Comparison of ENCODE assay signal across 8 cellular contexts in the genomic region with DNA sequence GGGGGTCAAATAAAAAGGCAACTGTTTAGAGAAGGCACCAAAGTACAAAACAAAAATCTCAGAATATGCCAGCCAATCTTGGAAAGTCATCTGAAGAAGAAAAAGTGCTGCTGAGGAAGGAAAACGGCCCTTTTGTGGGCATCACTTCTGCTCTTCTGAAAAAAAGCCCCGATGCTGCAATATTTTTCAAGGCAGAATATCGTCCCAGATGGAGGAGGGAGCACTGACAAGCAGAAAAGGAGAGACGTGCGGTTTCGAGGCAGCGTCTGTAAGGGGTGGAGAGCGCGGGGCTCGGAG. TPM values are rescaled to one million over a fixed set of nuclear protein-coding genes. Genes with fewer than 3 reads are reported as not detected.
DNase-seq lines count a peak whose midpoint lies in the region; TF ChIP-seq lines count a peak whose summit lies in the region.

No MANE protein-coding gene starts in this region.

- H3K4me3 ChIP-seq in fibroblast of lung (replicated peaks in 1 of 4; ENCODE audit: control extremely low read depth in 1 of 4, insufficient read depth in 1 of 4, low read depth in 3 of 4, low read length in 4 of 4) (peak overlapping the region in 3 of 4 experiments; percentile 50 to 70 (median 58)), retinal pigment epithelial cell (ENCODE audit: low read length) (peak overlapping the region; percentile 64), PC-9 (no peak overlapping the region)

- CTCF ChIA-PET in activated CD4-positive, alpha-beta T cell treated with anti-CD3 and anti-CD28 coated beads, Interleukin-2, amount 10 ng/mL, durations not matched to agents 7 days and 5 days (lab: Charles Lee): no interaction called here
- CTCF ChIA-PET in PC-9 (lab: Charles Lee): no interaction called here

- DNase-seq in activated CD4-positive, alpha-beta T cell treated with anti-CD3 and anti-CD28 coated beads, Interleukin-2, amount 10 ng/mL, durations not matched to agents 7 days and 5 days: no peak
- DNase-seq in activated CD4-positive, alpha-beta T cell treated with anti-CD3 and anti-CD28 coated beads, Interleukin-2, amount 50 U/mL, for 48 hours: no peak
- peak; percentile 9 for DNase-seq in NAMALWA (ENCODE audit: low spot score)
- DNase-seq in fibroblast of lung (ENCODE audit: low read depth in 2 of 2): no peak
- no peak for DNase-seq in retinal pigment epithelial cell (ENCODE audit: low read depth)
- no peak for DNase-seq in SKM-1 (lab: John Stamatoyannopoulos, UW; ENCODE audit: unreplicated experiment)
- no peak for DNase-seq in T-helper 9 cell
- no peak for DNase-seq in PC-9

- no peaks in the 10 kb centered on the region for H4K20me1 ChIP-seq in fibroblast of lung (ENCODE audit: control insufficient read depth, extremely low read depth, insufficient read depth, low read length)
- H4K20me1 ChIP-seq in PC-9 (ENCODE audit: insufficient read depth): no peaks in the 10 kb centered on the region

- H3K27me3 Mint-ChIP-seq in activated CD4-positive, alpha-beta T cell treated with anti-CD3 and anti-CD28 coated beads, Interleukin-2, amount 10 ng/mL, durations not matched to agents 7 days and 5 days: peaks cover 61% of the 10 kb centered on the region

- H3K27me3 ChIP-seq in fibroblast of lung (ENCODE audit: control insufficient read depth, insufficient read depth, low read length) (peaks cover 5% of the 10 kb centered on the region), PC-9 (ENCODE audit: insufficient read depth, low read depth) (no peaks in the 10 kb centered on the region)

- H3K9ac ChIP-seq in fibroblast of lung (ENCODE audit: insufficient read depth, low read length): no peak overlapping the region

- H2AFZ ChIP-seq in fibroblast of lung (ENCODE audit: low read length): peak overlapping the region; percentile 58
- no peak overlapping the region for H2AFZ ChIP-seq in PC-9

- H3K4me2 ChIP-seq in fibroblast of lung (ENCODE audit: extremely low read depth, insufficient read depth, low read length): peak overlapping the region; percentile 41
- H3K4me2 ChIP-seq in PC-9: no peak overlapping the region

- no peaks in the 10 kb centered on the region for H3F3A ChIP-seq in PC-9 (ENCODE audit: insufficient read depth, low read depth)

- H3K36me3 ChIP-seq in fibroblast of lung (ENCODE audit: control insufficient read depth, insufficient read depth, low read length) (no peaks in the 10 kb centered on the region), PC-9 (ENCODE audit: low read depth) (no peaks in the 10 kb centered on the region)

- no peaks in the 10 kb centered on the region for H3K4me1 ChIP-seq in fibroblast of lung (ENCODE audit: control insufficient read depth, extremely low read depth, insufficient read depth, low read length)
- H3K4me1 ChIP-seq in PC-9 (replicated peaks; ENCODE audit: insufficient read depth): no peaks in the 10 kb centered on the region

- H3K79me2 ChIP-seq in fibroblast of lung (ENCODE audit: control insufficient read depth, insufficient read depth, low read length) (no peaks in the 10 kb centered on the region), PC-9 (ENCODE audit: low read depth) (no peaks in the 10 kb centered on the region)

- H3K9me3 ChIP-seq in fibroblast of lung (ENCODE audit: control insufficient read depth, insufficient read depth, low read depth, low read length) (no peaks in the 10 kb centered on the region), PC-9 (ENCODE audit: insufficient read depth, low read depth) (no peaks in the 10 kb centered on the region)

- intact Hi-C loops in PC-9 (cut with micrococcal nuclease; ENCODE audit: unreplicated experiment): no loop called here

- H3K36me3 Mint-ChIP-seq in activated CD4-positive, alpha-beta T cell treated with anti-CD3 and anti-CD28 coated beads, Interleukin-2, amount 10 ng/mL, durations not matched to agents 7 days and 5 days (ENCODE audit: low read depth): no peaks in the 10 kb centered on the region

- no peaks in the 10 kb centered on the region for H3K9me3 Mint-ChIP-seq in activated CD4-positive, alpha-beta T cell treated with anti-CD3 and anti-CD28 coated beads, Interleukin-2, amount 10 ng/mL, durations not matched to agents 7 days and 5 days

- TF ChIP-seq CTCF in fibroblast of lung (conservative IDR thresholded peaks at IDR 0.05 in 1 of 2, IDR thresholded peaks at IDR 0.05 in 1 of 2; ENCODE audit: low read depth in 1 of 2, low read length in 2 of 2): no peak
- TF ChIP-seq CTCF in retinal pigment epithelial cell (conservative IDR thresholded peaks at IDR 0.05; ENCODE audit: low read depth, low read length): no peak
- TF ChIP-seq CTCF in PC-9 (conservative IDR thresholded peaks at IDR 0.05): no peak

- H3K27ac Mint-ChIP-seq in activated CD4-positive, alpha-beta T cell treated with anti-CD3 and anti-CD28 coated beads, Interleukin-2, amount 10 ng/mL, durations not matched to agents 7 days and 5 days: no peak overlapping the region

- no peaks in the 10 kb centered on the region for H3K9me2 ChIP-seq in PC-9 (ENCODE audit: insufficient read depth)

- H3K27ac ChIP-seq in fibroblast of lung (ENCODE audit: insufficient read depth, low read length) (no peak overlapping the region), PC-9 (no peak overlapping the region)

- peaks cover 10% of the 10 kb centered on the region for H3K4me1 Mint-ChIP-seq in activated CD4-positive, alpha-beta T cell treated with anti-CD3 and anti-CD28 coated beads, Interleukin-2, amount 10 ng/mL, durations not matched to agents 7 days and 5 days

- BruUV-seq in PC-9 (replicated peaks; lab: Mats Ljungman, UMichigan): no TSS peak

- POLR2A ChIA-PET in activated CD4-positive, alpha-beta T cell treated with anti-CD3 and anti-CD28 coated beads, Interleukin-2, amount 10 ng/mL, durations not matched to agents 7 days and 5 days (lab: Charles Lee): interaction anchor here (0.6 kb wide), 1 partner anchor 233 kb away, joined by 4 read pairs; no protein-coding TSS in a partner anchor
- POLR2A ChIA-PET in PC-9 (lab: Charles Lee; ENCODE audit: unreplicated experiment): no interaction called here

- H3K4me3 Mint-ChIP-seq in activated CD4-positive, alpha-beta T cell treated with anti-CD3 and anti-CD28 coated beads, Interleukin-2, amount 10 ng/mL, durations not matched to agents 7 days and 5 days: peak overlapping the region; percentile 70

RNA-seq across cellular contexts. Expression of gene ATRNL1, which starts 1.0 kb away (rescaled TPM):
- total RNA-seq in activated CD4-positive, alpha-beta T cell treated with anti-CD3 and anti-CD28 coated beads, Interleukin-2, amount 10 ng/mL, durations not matched to agents 7 days and 5 days: under 1 TPM; 0.12 to 0.22 TPM
- 0.33 and 1.0 TPM in 2 replicates for total RNA-seq in fibroblast of lung
- 0.28 and 0.33 TPM in 2 replicates for polyA plus RNA-seq in fibroblast of lung
- polyA plus RNA-seq in fibroblast of lung (2012): 0.23 and 0.36 TPM in 2 replicates
- polyA minus RNA-seq in fibroblast of lung (ENCODE audit: low replicate concordance): 0.78 TPM in 1 of 2 replicates, not detected in the other
- total RNA-seq in PC-9 (2021): not detected in 2 replicates
